Comparison of ENCODE assay signal across 30 cellular contexts in genomic region chr1:227797612-227798011, GRCh38. TPM values are rescaled to one million over a fixed set of nuclear protein-coding genes. Genes with fewer than 3 reads are reported as not detected.
"Had no signal": no experiment of that assay in that cellular context is flagged by ENCODE, and none has a peak within 500 bp of the region (broad histone marks: within the 10 kb centered on the region; RNA-seq: fewer than 3 reads in every experiment).

No MANE protein-coding gene starts in this region.

- H3K27ac ChIP-seq: stomach, suprapubic skin, testis, thoracic aorta, thyroid gland, tibial artery, tibial nerve, transverse colon, upper lobe of left lung, upper lobe of right lung, uterus, vagina had no signal

- DNase-seq: stimulated activated CD4-positive, alpha-beta T cell treated with anti-CD3 and anti-CD28 coated beads, Interleukin-2, amount 100 ng/mL, for 48 hours; stimulated activated CD4-positive, alpha-beta T cell treated with anti-CD3 and anti-CD28 coated beads, Interleukin-4, amount 100 ng/mL, for 1 hour; stimulated activated CD4-positive, alpha-beta T cell treated with anti-CD3 and anti-CD28 coated beads, Interleukin-4, amount 100 ng/mL, for 24 hours; stimulated activated CD4-positive, alpha-beta T cell treated with anti-CD3 and anti-CD28 coated beads, Interleukin-4, amount 100 ng/mL, for 4 hours; stimulated activated CD8-positive, alpha-beta memory T cell treated with anti-CD3 and anti-CD28 coated beads, Interleukin-4, amount 100 ng/mL, for 48 hours; stimulated activated naive B cell treated with anti-CD40 and anti-IgM and Interleukin-4, amounts not matched to agents 10 μg/mL and 1 μg/mL and 100 μg/mL, for 72 hours; stimulated activated naive CD4-positive, alpha-beta T cell; stimulated activated naive CD4-positive, alpha-beta T cell treated with Interleukin-2 at 50 U/mL for 16 hours; stimulated activated naive CD8-positive, alpha-beta T cell treated with anti-CD3 and anti-CD28 coated beads, Interleukin-15, amount 100 ng/mL, for 72 hours; stimulated activated naive CD8-positive, alpha-beta T cell treated with anti-CD3 and anti-CD28 coated beads, Interleukin-15, Interleukin-2, amounts not matched to agents 100 U/mL and 50 U/mL, for 24 hours; stomach; substantia nigra; testis; thyroid gland; tibial artery; transverse colon; upper lobe of left lung; upper lobe of right lung; uterus had no signal

- H3K36me3 ChIP-seq: stomach, suprapubic skin, thoracic aorta, thyroid gland, tibial artery, tibial nerve, transverse colon, upper lobe of left lung, upper lobe of right lung, uterus, vagina had no signal

- ATAC-seq: stimulated activated effector memory CD8-positive, alpha-beta T cell treated with anti-CD3 and anti-CD28 coated beads, Interleukin-12 subunit alpha, Interleukin-12 subunit beta, amount 100 ng/mL, for 72 hours; stimulated activated memory B cell treated with anti-CD40 and anti-IgM and Interleukin-4, amounts not matched to agents 10 μg/mL and 1 μg/mL and 100 μg/mL, for 72 hours; stimulated activated naive B cell treated with anti-CD40 and anti-IgM and Interleukin-4, amounts not matched to agents 10 μg/mL and 1 μg/mL and 100 μg/mL, for 72 hours; stimulated activated naive CD8-positive, alpha-beta T cell treated with anti-CD3 and anti-CD28 coated beads, Interleukin-15, amount 100 ng/mL, for 72 hours; stimulated activated naive CD8-positive, alpha-beta T cell treated with anti-CD3 and anti-CD28 coated beads, Interleukin-15, Interleukin-2, amounts not matched to agents 100 U/mL and 50 U/mL, for 24 hours; upper lobe of right lung had no signal

- H3K4me3 ChIP-seq: stomach, suprapubic skin, testis, thoracic aorta, thyroid gland, tibial artery, tibial nerve, transverse colon, upper lobe of left lung, upper lobe of right lung, uterus, vagina had no signal

- H3K27me3 ChIP-seq: suprapubic skin, testis, thyroid gland, tibial nerve, upper lobe of left lung, upper lobe of right lung, uterus, vagina had no signal

- H3K9me3 ChIP-seq: stomach, suprapubic skin, testis, thoracic aorta, thyroid gland, tibial artery, tibial nerve, transverse colon, upper lobe of left lung, upper lobe of right lung, uterus, vagina had no signal

RNA-seq across cellular contexts. Expression of gene PRSS38, which starts 17.9 kb away (rescaled TPM):
- total RNA-seq: stomach, subcutaneous adipose tissue, suprapubic skin, temporal lobe, thoracic aorta, thyroid gland, tibial nerve, transverse colon, upper lobe of left lung, upper lobe of right lung, ureter, urinary bladder, uterus, vagina had no signal
- polyA plus RNA-seq: stomach, thymus, urinary bladder had no signal
